In genomic region chr3:14867936-14868570, GRCh38 we compare ENCODE assay signal across 1 cellular context.
TF ChIP-seq lines count a peak whose summit lies in the region.

No MANE protein-coding gene starts in this region.

TF ChIP-seq in HepG2, 621 proteins besides CTCF, POLR2A, EP300 and RAD21 (continued from another document):
- TF ChIP-seq BCLAF1 (IDR thresholded peaks at IDR 0.05) (no peak), ZNF644 (CRISPR knock-in tag; IDR thresholded peaks at IDR 0.05; ENCODE audit: low read depth) (no peak), MEIS2 (CRISPR knock-in tag; IDR thresholded peaks at IDR 0.05) (no peak), SKI (IDR thresholded peaks at IDR 0.05; ENCODE audit: partially characterized antibody) (no peak), POLR2G (IDR thresholded peaks at IDR 0.05; ENCODE audit: low read depth, low read length) (no peak), NONO (IDR thresholded peaks at IDR 0.05) (no peak), NONO (CRISPR knock-in tag; conservative IDR thresholded peaks at IDR 0.05) (no peak), NCOA1 (CRISPR knock-in tag; IDR thresholded peaks at IDR 0.05) (no peak), ZBTB1 (CRISPR knock-in tag; IDR thresholded peaks at IDR 0.05; ENCODE audit: borderline replicate concordance) (no peak), ZBTB20 (CRISPR knock-in tag; IDR thresholded peaks at IDR 0.05; ENCODE audit: borderline replicate concordance, low read depth) (no peak)
- TF ChIP-seq, protein P1, sequence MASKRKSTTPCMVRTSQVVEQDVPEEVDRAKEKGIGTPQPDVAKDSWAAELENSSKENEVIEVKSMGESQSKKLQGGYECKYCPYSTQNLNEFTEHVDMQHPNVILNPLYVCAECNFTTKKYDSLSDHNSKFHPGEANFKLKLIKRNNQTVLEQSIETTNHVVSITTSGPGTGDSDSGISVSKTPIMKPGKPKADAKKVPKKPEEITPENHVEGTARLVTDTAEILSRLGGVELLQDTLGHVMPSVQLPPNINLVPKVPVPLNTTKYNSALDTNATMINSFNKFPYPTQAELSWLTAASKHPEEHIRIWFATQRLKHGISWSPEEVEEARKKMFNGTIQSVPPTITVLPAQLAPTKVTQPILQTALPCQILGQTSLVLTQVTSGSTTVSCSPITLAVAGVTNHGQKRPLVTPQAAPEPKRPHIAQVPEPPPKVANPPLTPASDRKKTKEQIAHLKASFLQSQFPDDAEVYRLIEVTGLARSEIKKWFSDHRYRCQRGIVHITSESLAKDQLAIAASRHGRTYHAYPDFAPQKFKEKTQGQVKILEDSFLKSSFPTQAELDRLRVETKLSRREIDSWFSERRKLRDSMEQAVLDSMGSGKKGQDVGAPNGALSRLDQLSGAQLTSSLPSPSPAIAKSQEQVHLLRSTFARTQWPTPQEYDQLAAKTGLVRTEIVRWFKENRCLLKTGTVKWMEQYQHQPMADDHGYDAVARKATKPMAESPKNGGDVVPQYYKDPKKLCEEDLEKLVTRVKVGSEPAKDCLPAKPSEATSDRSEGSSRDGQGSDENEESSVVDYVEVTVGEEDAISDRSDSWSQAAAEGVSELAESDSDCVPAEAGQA (IDR thresholded peaks at IDR 0.05; ENCODE audit: low read depth), result no peak
- TF ChIP-seq, protein P1 (CRISPR knock-in tag; IDR thresholded peaks at IDR 0.05; ENCODE audit: borderline replicate concordance), result no peak
- TF ChIP-seq, protein P2, sequence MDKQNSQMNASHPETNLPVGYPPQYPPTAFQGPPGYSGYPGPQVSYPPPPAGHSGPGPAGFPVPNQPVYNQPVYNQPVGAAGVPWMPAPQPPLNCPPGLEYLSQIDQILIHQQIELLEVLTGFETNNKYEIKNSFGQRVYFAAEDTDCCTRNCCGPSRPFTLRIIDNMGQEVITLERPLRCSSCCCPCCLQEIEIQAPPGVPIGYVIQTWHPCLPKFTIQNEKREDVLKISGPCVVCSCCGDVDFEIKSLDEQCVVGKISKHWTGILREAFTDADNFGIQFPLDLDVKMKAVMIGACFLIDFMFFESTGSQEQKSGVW (CRISPR knock-in tag; IDR thresholded peaks at IDR 0.05; ENCODE audit: borderline replicate concordance), result no peak
- TF ChIP-seq, protein P3, sequence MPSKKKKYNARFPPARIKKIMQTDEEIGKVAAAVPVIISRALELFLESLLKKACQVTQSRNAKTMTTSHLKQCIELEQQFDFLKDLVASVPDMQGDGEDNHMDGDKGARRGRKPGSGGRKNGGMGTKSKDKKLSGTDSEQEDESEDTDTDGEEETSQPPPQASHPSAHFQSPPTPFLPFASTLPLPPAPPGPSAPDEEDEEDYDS (CRISPR knock-in tag; IDR thresholded peaks at IDR 0.05), result no peak
TF ChIP-seq in HepG2: peak in this region for 0.
